ENCODE assay signal across 11 cellular contexts in the genomic region with DNA sequence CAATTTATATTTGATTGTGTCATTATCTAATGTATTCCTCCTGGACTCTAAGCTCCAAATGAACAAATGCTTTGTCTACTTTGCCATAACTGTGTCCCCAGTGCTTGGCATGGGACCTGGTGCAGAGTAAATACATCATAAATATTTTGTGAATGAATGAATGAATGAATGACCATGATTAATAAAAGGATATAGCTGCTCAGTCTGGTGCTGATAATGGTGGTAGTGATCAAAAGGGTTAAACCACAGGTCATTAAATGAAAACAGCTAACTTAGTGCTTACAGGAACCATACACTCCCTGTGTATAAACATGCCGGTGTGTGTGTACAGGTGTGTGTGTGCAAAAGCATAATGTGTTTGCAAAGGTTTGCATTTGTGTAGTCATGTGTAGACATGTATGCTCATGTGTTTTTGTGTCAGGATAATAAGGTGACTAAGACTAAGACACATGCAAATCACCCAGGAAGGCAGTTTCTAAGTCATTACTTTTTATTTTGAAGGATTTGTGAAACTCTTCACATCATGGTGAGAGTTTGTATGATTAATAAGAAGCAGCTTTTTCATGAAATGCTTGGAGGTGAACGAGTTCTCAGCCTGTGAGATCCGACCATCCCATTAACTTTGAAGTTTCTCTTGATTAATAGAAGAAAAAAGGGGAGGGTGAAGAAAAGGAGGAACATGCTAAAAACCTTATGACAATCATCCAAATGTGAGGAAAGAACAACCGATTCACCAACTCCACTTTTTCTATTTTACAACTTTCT. TPM values are rescaled to one million over a fixed set of nuclear protein-coding genes. Genes with fewer than 3 reads are reported as not detected.
DNase-seq lines count a peak whose midpoint lies in the region; ATAC-seq and TF ChIP-seq lines count a peak whose summit lies in the region.
"Had no signal": no experiment of that assay in that cellular context is flagged by ENCODE, and none has a peak within 500 bp of the region (broad histone marks: within the 10 kb centered on the region; RNA-seq: fewer than 3 reads in every experiment).

No MANE protein-coding gene starts in this region.

- no peak overlapping the region for H2BK15ac ChIP-seq in IMR-90 (ENCODE audit: low read depth, low read length)

- peak overlapping the region; percentile 62; the same call in 1 of the 2 replicates for H3K23ac ChIP-seq in IMR-90 (ENCODE audit: low read depth, low read length)

- no peak for DNase-seq in IMR-90
- DNase-seq in sigmoid colon, result no peak
- no peak for DNase-seq in H4 (ENCODE audit: low spot score)
- no peak for DNase-seq in Kasumi-1 (lab: John Stamatoyannopoulos, UW)
- DNase-seq in natural killer cell, result no peak
- DNase-seq in NCI-H2196 (lab: John Stamatoyannopoulos, UW; ENCODE audit: unreplicated experiment), result no peak
- DNase-seq: immature natural killer cell had no signal

- dilution Hi-C loops in IMR-90 (cut with HindIII; ENCODE audit: low sequenced_read_pairs, unreplicated experiment), result no loop called here

- H3K27ac Mint-ChIP-seq in natural killer cell, result no peak overlapping the region
- H3K27ac Mint-ChIP-seq: immature natural killer cell had no signal

- peak overlapping the region; percentile 26 for H2BK5ac ChIP-seq in IMR-90 (ENCODE audit: low read depth, low read length, poor library complexity, severe bottlenecking)

- H3K27me3 ChIP-seq in IMR-90 (ENCODE audit: control insufficient read depth, insufficient read depth, low read length) (no peaks in the 10 kb centered on the region), sigmoid colon (no peaks in the 10 kb centered on the region)

- H4K20me1 ChIP-seq in IMR-90 (ENCODE audit: insufficient read depth, low read length), result peaks cover 58% of the 10 kb centered on the region

- H3K9me1 ChIP-seq in IMR-90 (ENCODE audit: insufficient read depth, low read length), result peaks cover 11% of the 10 kb centered on the region; the same call in 1 of the 2 replicates

- CTCF ChIA-PET in IMR-90 (lab: Yijun Ruan, JAX), result interaction anchor here (1.4 to 3.5 kb wide), 3 partner anchors 10 to 78 kb away, joined by 3 to 21 read pairs (median 10); no protein-coding TSS in a partner anchor

- TF ChIP-seq EP300 in sigmoid colon (IDR thresholded peaks at IDR 0.05), result no peak

- H3K18ac ChIP-seq in IMR-90 (ENCODE audit: low read depth, low read length), result no peak overlapping the region

- H3K9ac ChIP-seq in IMR-90 (ENCODE audit: low read depth, low read length), result no peak overlapping the region

- H3K27ac ChIP-seq in IMR-90 (ENCODE audit: insufficient read depth, low read length) (peak overlapping the region; percentile 39; the same call in 1 of the 2 replicates), sigmoid colon (peak overlapping the region in 3 of 4 donors; percentile 64 to 95 (median 66))

- in situ Hi-C loops in IMR-90 (cut with MboI; ENCODE audit: low sequenced_read_pairs), result loop anchor here (5.0 kb wide), 1 partner anchor 80 kb away; no protein-coding TSS in a partner anchor

- no CpG with 5 or more reads among the region's 4 CpGs for WGBS in IMR-90 (ENCODE audit: extremely low coverage in 2 of 2, insufficient read length in 1 of 2), 2 experiments
- WGBS in sigmoid colon, 2 donors, result 57 to 63% methylated on average over 4 of the region's 4 CpGs

- H3K4me3 ChIP-seq in IMR-90 (ENCODE audit: insufficient read depth, low read depth, low read length), result no peak overlapping the region
- H3K4me3 ChIP-seq in sigmoid colon, result no peak overlapping the region
- H3K4me3 ChIP-seq: skin epidermis had no signal

- H4K5ac ChIP-seq in IMR-90 (ENCODE audit: low read depth, low read length), result no peak overlapping the region

- POLR2A ChIA-PET in IMR-90 (lab: Charles Lee; ENCODE audit: unreplicated experiment), result interaction anchor here (1.3 kb wide), 1 partner anchor 18 kb away, joined by 3 read pairs; no protein-coding TSS in a partner anchor

- intact Hi-C loops in IMR-90 (cut with micrococcal nuclease) (no loop called here), sigmoid colon (cut with DNase I) (no loop called here), natural killer cell (cut with micrococcal nuclease) (no loop called here)

- no peak overlapping the region for H3K56ac ChIP-seq in IMR-90 (ENCODE audit: extremely low read depth, insufficient read depth, low read length)

- no peak overlapping the region for H3K4ac ChIP-seq in IMR-90 (ENCODE audit: low read depth, low read length)

- no peak overlapping the region for H2BK120ac ChIP-seq in IMR-90 (ENCODE audit: low read depth, low read length)

- no peak overlapping the region for H3K4me2 ChIP-seq in IMR-90 (ENCODE audit: low read depth, low read length)

- H3K36me3 ChIP-seq in IMR-90 (ENCODE audit: control insufficient read depth, insufficient read depth, low read length), result peaks cover 54% of the 10 kb centered on the region
- H3K36me3 ChIP-seq in sigmoid colon, result peaks cover 7 to 57% (median 32%) of the 10 kb centered on the region in 4 donors

- no peak for TF ChIP-seq RAD21 in IMR-90 (IDR thresholded peaks at IDR 0.05; ENCODE audit: low read length)

- H4K91ac ChIP-seq in IMR-90 (ENCODE audit: insufficient read depth, low read depth, low read length), result no peak overlapping the region

- H3K14ac ChIP-seq in IMR-90 (replicated peaks; ENCODE audit: low read depth, low read length), result no peak overlapping the region

- H3K27me3 Mint-ChIP-seq in natural killer cell (ENCODE audit: low read depth in 2 of 2), result peaks cover 0 to 6% of the 10 kb centered on the region in 2 donors

- H2AK5ac ChIP-seq in IMR-90 (ENCODE audit: low read depth, low read length), result no peak overlapping the region

- no peak overlapping the region for H3K4me3 Mint-ChIP-seq in natural killer cell
- H3K4me3 Mint-ChIP-seq: immature natural killer cell had no signal

- H3K9me3 ChIP-seq in IMR-90 (ENCODE audit: control insufficient read depth, insufficient read depth, low read length), result no peaks in the 10 kb centered on the region
- H3K9me3 ChIP-seq in sigmoid colon, result no peaks in the 10 kb centered on the region

- no peaks in the 10 kb centered on the region for H3K36me3 Mint-ChIP-seq in natural killer cell
- H3K36me3 Mint-ChIP-seq: immature natural killer cell had no signal

- H3K79me1 ChIP-seq in IMR-90 (ENCODE audit: low read depth in 1 of 2, low read length in 2 of 2), result peaks cover 14 to 47% of the 10 kb centered on the region in 2 experiments

- H3K4me1 Mint-ChIP-seq in natural killer cell, result peaks cover 11 to 16% of the 10 kb centered on the region in 2 donors

- BruUV-seq in IMR-90 (replicated peaks; lab: Mats Ljungman, UMichigan), result no TSS peak

- H3K9me3 Mint-ChIP-seq in natural killer cell, result no peaks in the 10 kb centered on the region
- H3K9me3 Mint-ChIP-seq: immature natural killer cell had no signal

- TF ChIP-seq POLR2A in IMR-90 (IDR thresholded peaks at IDR 0.05; ENCODE audit: low read depth, low read length) (no peak), sigmoid colon (IDR thresholded peaks at IDR 0.05) (no peak)

- no peak overlapping the region for H2BK20ac ChIP-seq in IMR-90 (ENCODE audit: low read depth, low read length)

- no peak for TF ChIP-seq CTCF in IMR-90 (conservative IDR thresholded peaks at IDR 0.05; ENCODE audit: low read depth, low read length)
- no peak for TF ChIP-seq CTCF in sigmoid colon (IDR thresholded peaks at IDR 0.05)
- no peak for TF ChIP-seq CTCF in natural killer cell (IDR thresholded peaks at IDR 0.05)

- no peak overlapping the region for H2AFZ ChIP-seq in IMR-90 (replicated peaks; ENCODE audit: low read length, poor library complexity)

- no peak overlapping the region for H4K8ac ChIP-seq in IMR-90 (ENCODE audit: low read depth in 2 of 2, low read length in 2 of 2)

- H3K4me1 ChIP-seq in IMR-90 (ENCODE audit: control insufficient read depth, insufficient read depth, low read length) (peaks cover 33% of the 10 kb centered on the region), sigmoid colon (peaks cover 0 to 57% (median 48%) of the 10 kb centered on the region in 4 donors)

- ATAC-seq in GM18907 (IDR thresholded peaks at IDR 0.05; ENCODE audit: unreplicated experiment), result peak; percentile 70
- peak; percentile 82 for ATAC-seq in HG02610 (IDR thresholded peaks at IDR 0.05; ENCODE audit: unreplicated experiment)
- ATAC-seq in IMR-90 (ENCODE audit: low read depth), result no peak
- ATAC-seq in natural killer cell, result no peak

- no peak overlapping the region for H2AK9ac ChIP-seq in IMR-90 (replicated peaks; ENCODE audit: low read depth, low read length, poor library complexity)

TF ChIP-seq in IMR-90, 13 proteins besides CTCF, POLR2A, EP300 and RAD21:
- no peak for TF ChIP-seq SMC3 (IDR thresholded peaks at IDR 0.05; ENCODE audit: low read depth, low read length)
- TF ChIP-seq NFE2L2 (IDR thresholded peaks at IDR 0.05; ENCODE audit: low read depth, low read length), result no peak
TF ChIP-seq in IMR-90: peak in this region for 0.

RNA-seq across cellular contexts. Expression of a gene that starts 24.6 kb away (rescaled TPM):
- total RNA-seq in IMR-90 (2012; rRNA removed) (1,186 and 1,450 TPM in 2 replicates), sigmoid colon (100 to 1,000 TPM; 168 to 821 (median 339) TPM), natural killer cell (10 to 100 TPM in 2 of 3 donors, 1 to 10 TPM in 1; 3.2 to 48.5 (median 23.4) TPM)
- polyA plus RNA-seq in IMR-90 (2012; rRNA removed) (4,692 and 5,281 TPM in 2 replicates), sigmoid colon (100 to 1,000 TPM in 1 of 3 donors, 10 to 100 TPM in 2; 47.6 to 272 (median 70.9) TPM)
- polyA plus RNA-seq in IMR-90 (2012; cell fraction: cytosol; rRNA removed), result 1,755 and 1,772 TPM in 2 replicates
- 949 and 1,641 TPM in 2 replicates for polyA plus RNA-seq in IMR-90 (2012; cell fraction: nucleus; rRNA removed; ENCODE audit: low replicate concordance)
- total RNA-seq in H4 (2014; rRNA removed; shearing (Covaris generic)), result 319 and 472 TPM in 2 replicates
- total RNA-seq: T-helper 2 cell treated with Interferon-gamma antibody and Interleukin-4, amounts not matched to agents 100 ng/mL and 5 ng/mL, for 36 hours had no signal

Comparison
In these comparisons a context has a peak if more than half of its experiments do, and no peak if none do; other contexts are left out.
1. ATAC-seq: peak in GM18907 (single experiment) and HG02610 (single experiment); none in IMR-90 (single experiment) and natural killer cell (0 of 3).